ENCODE assay signal across 8 cellular contexts in genomic region chr1:163069142-163069541, GRCh38. TPM values are rescaled to one million over a fixed set of nuclear protein-coding genes. Genes with fewer than 3 reads are reported as not detected.
DNase-seq lines count a peak whose midpoint lies in the region; ATAC-seq and TF ChIP-seq lines count a peak whose summit lies in the region.

TSS of gene RGS4 (plus strand) at chr1:163069361. CDS start at chr1:163069485, 124 bp downstream.

- H3K9me2 ChIP-seq in PC-3 (replicated peaks; ENCODE audit: low read length) = no peaks in the 10 kb centered on the region

- TF ChIP-seq CTCF in PC-3 (conservative IDR thresholded peaks at IDR 0.05; ENCODE audit: low read depth, low read length) = peak; percentile 93

- H3K4me1 ChIP-seq in ES-I3 (ENCODE audit: insufficient read depth, low read length) = peaks cover 6% of the 10 kb centered on the region
- peaks cover 30% of the 10 kb centered on the region for H3K4me1 ChIP-seq in PC-3 (ENCODE audit: insufficient read depth, low read length)
- H3K4me1 ChIP-seq in esophagus (ENCODE audit: control insufficient read depth in 2 of 2, insufficient read depth in 2 of 2, low read length in 1 of 2) = no peaks in the 10 kb centered on the region

- peak; percentile 88 for DNase-seq in PC-3
- DNase-seq in middle frontal gyrus (ENCODE audit: extremely low spot score, low spot score) = peak; percentile 58
- DNase-seq in NOMO-1 treated with DMSO at 0.1 percent for 48 hours (lab: John Stamatoyannopoulos, UW; ENCODE audit: unreplicated experiment) = no peak
- DNase-seq in stimulated activated naive CD8-positive, alpha-beta T cell treated with anti-CD3 and anti-CD28 coated beads, Interleukin-15, Interleukin-2, amounts not matched to agents 100 U/mL and 50 U/mL, for 24 hours = no peak

- H3K4me3 ChIP-seq in PC-3 (ENCODE audit: low read length) (peak within 1 kb of the TSS; percentile 50), esophagus (ENCODE audit: low read depth in 1 of 2, low read length in 2 of 2) (peak within 1 kb of the TSS; percentile 13 to 28)

- BruUV-seq in PC-3 (replicated peaks; lab: Mats Ljungman, UMichigan) = no TSS peak

- no peaks in the 10 kb centered on the region for H3F3A ChIP-seq in PC-3 (ENCODE audit: low read length, unreplicated experiment)

- H4K20me1 ChIP-seq in PC-3 (ENCODE audit: low read length) = no peaks in the 10 kb centered on the region

- H3K27ac ChIP-seq in PC-3 (ENCODE audit: low read length) = no peak within 1 kb of the TSS
- no peak within 1 kb of the TSS for H3K27ac ChIP-seq in esophagus (ENCODE audit: low read depth in 2 of 2, low read length in 1 of 2)

- H2AFZ ChIP-seq in PC-3 (ENCODE audit: low read length) = peak within 1 kb of the TSS; percentile 49

- ATAC-seq in PC-3 (peak; percentile 86), GM21381 (IDR thresholded peaks at IDR 0.05; ENCODE audit: unreplicated experiment) (no peak), HG02678 (IDR thresholded peaks at IDR 0.05; ENCODE audit: unreplicated experiment) (no peak)
- ATAC-seq in stimulated activated naive CD8-positive, alpha-beta T cell treated with anti-CD3 and anti-CD28 coated beads, Interleukin-15, Interleukin-2, amounts not matched to agents 100 U/mL and 50 U/mL, for 24 hours = no peak

- H3K9me3 ChIP-seq in ES-I3 (ENCODE audit: control insufficient read depth, insufficient read depth, low read length) (no peaks in the 10 kb centered on the region), PC-3 (ENCODE audit: low read length) (no peaks in the 10 kb centered on the region), esophagus (ENCODE audit: control insufficient read depth in 2 of 2, insufficient read depth in 1 of 2, low read depth in 1 of 2, low read length in 1 of 2) (no peaks in the 10 kb centered on the region)

- peak within 1 kb of the TSS; percentile 45; the same call in 1 of the 2 replicates for H3K9ac ChIP-seq in ES-I3 (ENCODE audit: low read depth, low read length)
- H3K9ac ChIP-seq in PC-3 (ENCODE audit: low read length) = peak within 1 kb of the TSS; percentile 19

- POLR2A ChIA-PET in PC-3 (lab: Charles Lee; ENCODE audit: unreplicated experiment) = interaction anchor here (0.7 kb wide), 2 partner anchors 129 to 195 kb away, joined by 3 to 9 read pairs; no protein-coding TSS in a partner anchor

- H3K36me3 ChIP-seq in ES-I3 (ENCODE audit: insufficient read depth, low read length) (no peaks in the 10 kb centered on the region), PC-3 (ENCODE audit: low read depth, low read length) (no peaks in the 10 kb centered on the region), esophagus (ENCODE audit: control insufficient read depth in 2 of 2, insufficient read depth in 2 of 2, low read length in 1 of 2) (no peaks in the 10 kb centered on the region)

- no peaks in the 10 kb centered on the region for H3K27me3 ChIP-seq in PC-3 (ENCODE audit: low read length)
- H3K27me3 ChIP-seq in esophagus (ENCODE audit: control insufficient read depth in 1 of 2, insufficient read depth in 2 of 2, low read length in 2 of 2) = no peaks in the 10 kb centered on the region

- CTCF ChIA-PET in PC-3 (lab: Charles Lee) = interaction anchor here (0.5 to 3.1 kb wide), 16 partner anchors 8 to 221 kb away, joined by 3 to 25 read pairs (median 4); no protein-coding TSS in a partner anchor

- peak within 1 kb of the TSS; percentile 68 for H3K4me2 ChIP-seq in PC-3 (ENCODE audit: low read length)

- 3 to 4% methylated on average over 13 of the region's 13 CpGs for WGBS in esophagus, 2 donors

- no peaks in the 10 kb centered on the region for H3K79me2 ChIP-seq in PC-3 (ENCODE audit: low read length)

- intact Hi-C loops in PC-3 (cut with micrococcal nuclease) = loop anchor here (1.0 kb wide), 5 partner anchors 130 to 221 kb away; no protein-coding TSS in a partner anchor

RNA-seq across cellular contexts. Expression of gene RGS4, which starts in this region (rescaled TPM):
- 6.0 and 16.6 TPM in 2 replicates for total RNA-seq in PC-3 (2014; rRNA removed)
- under 1 TPM; 0.33 to 0.39 TPM for polyA plus RNA-seq in esophagus

Comparison
In these comparisons a context has a peak if more than half of its experiments do, and no peak if none do; other contexts are left out.
1. DNase-seq: peak in PC-3 (single experiment) and middle frontal gyrus (single experiment); none in NOMO-1 treated with DMSO at 0.1 percent for 48 hours (single experiment) and stimulated activated naive CD8-positive, alpha-beta T cell treated with anti-CD3 and anti-CD28 coated beads, Interleukin-15, Interleukin-2, amounts not matched to agents 100 U/mL and 50 U/mL, for 24 hours (single experiment).